Comparison of ENCODE assay signal across 31 cellular contexts in genomic region chr11:64511966-64512365, GRCh38. TPM values are rescaled to one million over a fixed set of nuclear protein-coding genes. Genes with fewer than 3 reads are reported as not detected.
"Had no signal": no experiment of that assay in that cellular context is flagged by ENCODE, and none has a peak within 500 bp of the region (broad histone marks: within the 10 kb centered on the region; RNA-seq: fewer than 3 reads in every experiment).

No MANE protein-coding gene starts in this region.

- ATAC-seq: stimulated activated effector memory CD8-positive, alpha-beta T cell treated with anti-CD3 and anti-CD28 coated beads, Interleukin-12 subunit alpha, Interleukin-12 subunit beta, amount 100 ng/mL, for 72 hours; stimulated activated memory B cell treated with anti-CD40 and anti-IgM and Interleukin-4, amounts not matched to agents 10 μg/mL and 1 μg/mL and 100 μg/mL, for 72 hours; stimulated activated naive B cell treated with anti-CD40 and anti-IgM and Interleukin-4, amounts not matched to agents 10 μg/mL and 1 μg/mL and 100 μg/mL, for 72 hours; stimulated activated naive CD8-positive, alpha-beta T cell treated with anti-CD3 and anti-CD28 coated beads, Interleukin-15, amount 100 ng/mL, for 72 hours; stimulated activated naive CD8-positive, alpha-beta T cell treated with anti-CD3 and anti-CD28 coated beads, Interleukin-15, Interleukin-2, amounts not matched to agents 100 U/mL and 50 U/mL, for 24 hours; upper lobe of right lung had no signal

- H3K27ac ChIP-seq: stomach, suprapubic skin, testis, thoracic aorta, thyroid gland, tibial artery, tibial nerve, transverse colon, upper lobe of left lung, upper lobe of right lung, uterus, vagina had no signal

- H3K4me1 ChIP-seq: stomach, suprapubic skin, testis, thyroid gland, tibial artery, tibial nerve, transverse colon, upper lobe of left lung, upper lobe of right lung, uterus, vagina had no signal

- H3K9me3 Mint-ChIP-seq: stimulated activated effector memory CD8-positive, alpha-beta T cell treated with anti-CD3 and anti-CD28 coated beads, Interleukin-12 subunit alpha, Interleukin-12 subunit beta, amount 100 ng/mL, for 72 hours; stimulated activated naive CD8-positive, alpha-beta T cell treated with anti-CD3 and anti-CD28 coated beads, Interleukin-15, amount 100 ng/mL, for 72 hours; stimulated activated naive CD8-positive, alpha-beta T cell treated with anti-CD3 and anti-CD28 coated beads, Interleukin-15, Interleukin-2, amounts not matched to agents 100 ng/mL and 50 ng/mL, for 24 hours; type B pancreatic cell had no signal

- H3K4me3 ChIP-seq: stomach, suprapubic skin, testis, thoracic aorta, thyroid gland, tibial artery, tibial nerve, transverse colon, upper lobe of left lung, upper lobe of right lung, uterus, vagina had no signal

- H3K9me3 ChIP-seq: testis, thyroid gland, transverse colon, upper lobe of right lung, uterus, vagina had no signal

- H3K36me3 Mint-ChIP-seq: stimulated activated effector memory CD8-positive, alpha-beta T cell treated with anti-CD3 and anti-CD28 coated beads, Interleukin-12 subunit alpha, Interleukin-12 subunit beta, amount 100 ng/mL, for 72 hours; stimulated activated memory B cell treated with anti-CD40 and anti-IgM and Interleukin-4, amounts not matched to agents 10 μg/mL and 1 μg/mL and 100 μg/mL, for 72 hours; stimulated activated naive B cell treated with anti-CD40 and anti-IgM and Interleukin-4, amounts not matched to agents 10 μg/mL and 1 μg/mL and 100 μg/mL, for 72 hours; type B pancreatic cell had no signal

- DNase-seq: stimulated activated CD4-positive, alpha-beta T cell treated with anti-CD3 and anti-CD28 coated beads, Interleukin-2, amount 100 ng/mL, for 48 hours; stimulated activated CD4-positive, alpha-beta T cell treated with anti-CD3 and anti-CD28 coated beads, Interleukin-4, amount 100 ng/mL, for 1 hour; stimulated activated CD4-positive, alpha-beta T cell treated with anti-CD3 and anti-CD28 coated beads, Interleukin-4, amount 100 ng/mL, for 24 hours; stimulated activated CD4-positive, alpha-beta T cell treated with anti-CD3 and anti-CD28 coated beads, Interleukin-4, amount 100 ng/mL, for 4 hours; stimulated activated CD8-positive, alpha-beta memory T cell treated with anti-CD3 and anti-CD28 coated beads, Interleukin-4, amount 100 ng/mL, for 48 hours; stimulated activated naive B cell treated with anti-CD40 and anti-IgM and Interleukin-4, amounts not matched to agents 10 μg/mL and 1 μg/mL and 100 μg/mL, for 72 hours; stimulated activated naive CD4-positive, alpha-beta T cell; stimulated activated naive CD4-positive, alpha-beta T cell treated with Interleukin-2 at 50 U/mL for 16 hours; stimulated activated naive CD8-positive, alpha-beta T cell treated with anti-CD3 and anti-CD28 coated beads, Interleukin-15, amount 100 ng/mL, for 72 hours; stimulated activated naive CD8-positive, alpha-beta T cell treated with anti-CD3 and anti-CD28 coated beads, Interleukin-15, Interleukin-2, amounts not matched to agents 100 U/mL and 50 U/mL, for 24 hours; stomach; substantia nigra; testis; thyroid gland; transverse colon; trophoblast cell; upper lobe of left lung; upper lobe of right lung; uterus had no signal

- H3K4me3 Mint-ChIP-seq: stimulated activated effector memory CD8-positive, alpha-beta T cell treated with anti-CD3 and anti-CD28 coated beads, Interleukin-12 subunit alpha, Interleukin-12 subunit beta, amount 100 ng/mL, for 72 hours; stimulated activated memory B cell treated with anti-CD40 and anti-IgM and Interleukin-4, amounts not matched to agents 10 μg/mL and 1 μg/mL and 100 μg/mL, for 72 hours; stimulated activated naive B cell treated with anti-CD40 and anti-IgM and Interleukin-4, amounts not matched to agents 10 μg/mL and 1 μg/mL and 100 μg/mL, for 72 hours; stimulated activated naive CD8-positive, alpha-beta T cell treated with anti-CD3 and anti-CD28 coated beads, Interleukin-15, amount 100 ng/mL, for 72 hours; stimulated activated naive CD8-positive, alpha-beta T cell treated with anti-CD3 and anti-CD28 coated beads, Interleukin-15, Interleukin-2, amounts not matched to agents 100 ng/mL and 50 ng/mL, for 24 hours; type B pancreatic cell had no signal

- H3K4me1 Mint-ChIP-seq: stimulated activated effector memory CD8-positive, alpha-beta T cell treated with anti-CD3 and anti-CD28 coated beads, Interleukin-12 subunit alpha, Interleukin-12 subunit beta, amount 100 ng/mL, for 72 hours; stimulated activated memory B cell treated with anti-CD40 and anti-IgM and Interleukin-4, amounts not matched to agents 10 μg/mL and 1 μg/mL and 100 μg/mL, for 72 hours; stimulated activated naive B cell treated with anti-CD40 and anti-IgM and Interleukin-4, amounts not matched to agents 10 μg/mL and 1 μg/mL and 100 μg/mL, for 72 hours; stimulated activated naive CD8-positive, alpha-beta T cell treated with anti-CD3 and anti-CD28 coated beads, Interleukin-15, amount 100 ng/mL, for 72 hours had no signal

- H3K36me3 ChIP-seq: stomach, suprapubic skin, thoracic aorta, thyroid gland, tibial artery, tibial nerve, transverse colon, upper lobe of left lung, upper lobe of right lung, uterus, vagina had no signal

- H3K27ac Mint-ChIP-seq: stimulated activated effector memory CD8-positive, alpha-beta T cell treated with anti-CD3 and anti-CD28 coated beads, Interleukin-12 subunit alpha, Interleukin-12 subunit beta, amount 100 ng/mL, for 72 hours; stimulated activated memory B cell treated with anti-CD40 and anti-IgM and Interleukin-4, amounts not matched to agents 10 μg/mL and 1 μg/mL and 100 μg/mL, for 72 hours; stimulated activated naive B cell treated with anti-CD40 and anti-IgM and Interleukin-4, amounts not matched to agents 10 μg/mL and 1 μg/mL and 100 μg/mL, for 72 hours; stimulated activated naive CD8-positive, alpha-beta T cell treated with anti-CD3 and anti-CD28 coated beads, Interleukin-15, amount 100 ng/mL, for 72 hours; stimulated activated naive CD8-positive, alpha-beta T cell treated with anti-CD3 and anti-CD28 coated beads, Interleukin-15, Interleukin-2, amounts not matched to agents 100 ng/mL and 50 ng/mL, for 24 hours; type B pancreatic cell had no signal

- H3K27me3 ChIP-seq: testis, thyroid gland, upper lobe of left lung, upper lobe of right lung, uterus, vagina had no signal

RNA-seq across cellular contexts. Expression of gene SLC22A11, which starts 43.8 kb away (rescaled TPM):
- total RNA-seq: stomach, subcutaneous adipose tissue, suprapubic skin, temporal lobe, thoracic aorta, thyroid gland, tibial nerve, transverse colon, upper lobe of left lung, upper lobe of right lung, urinary bladder had no signal
- polyA plus RNA-seq: stomach had no signal
